Comparison of ENCODE assay signal across 16 cellular contexts in genomic region chr2:174680221-174680620, GRCh38.
DNase-seq lines count a peak whose midpoint lies in the region; ATAC-seq lines count a peak whose summit lies in the region.
"Had no signal": no experiment of that assay in that cellular context is flagged by ENCODE, and none has a peak within 500 bp of the region (broad histone marks: within the 10 kb centered on the region; RNA-seq: fewer than 3 reads in every experiment).

No MANE protein-coding gene starts in this region.

- peak overlapping the region; percentile 80 for H3K4me3 Mint-ChIP-seq in activated T-cell treated with anti-CD3 and anti-CD28 coated beads, Interleukin-2, amount 50 U/mL, for 24 hours
- H3K4me3 Mint-ChIP-seq in dendritic cell treated with granulocyte-macrophage colony-stimulating factor and Interleukin-4, amounts not matched to agents 40 ng/mL and 50 ng/mL, for 4 days = peak overlapping the region; percentile 23
- H3K4me3 Mint-ChIP-seq in stimulated activated effector memory CD8-positive, alpha-beta T cell treated with anti-CD3 and anti-CD28 coated beads, Interleukin-12 subunit alpha, Interleukin-12 subunit beta, amount 100 ng/mL, for 72 hours = peak overlapping the region; percentile 81

- no peaks in the 10 kb centered on the region for H3K9me3 Mint-ChIP-seq in activated T-cell treated with anti-CD3 and anti-CD28 coated beads, Interleukin-2, amount 50 U/mL, for 24 hours
- H3K9me3 Mint-ChIP-seq in dendritic cell treated with granulocyte-macrophage colony-stimulating factor and Interleukin-4, amounts not matched to agents 40 ng/mL and 50 ng/mL, for 4 days = no peaks in the 10 kb centered on the region
- no peaks in the 10 kb centered on the region for H3K9me3 Mint-ChIP-seq in stimulated activated effector memory CD8-positive, alpha-beta T cell treated with anti-CD3 and anti-CD28 coated beads, Interleukin-12 subunit alpha, Interleukin-12 subunit beta, amount 100 ng/mL, for 72 hours
- H3K9me3 Mint-ChIP-seq: activated naive CD4-positive, alpha-beta T cell treated with anti-CD3 and anti-CD28 coated beads for 36 hours had no signal

- H3K27me3 Mint-ChIP-seq in activated T-cell treated with anti-CD3 and anti-CD28 coated beads, Interleukin-2, amount 50 U/mL, for 24 hours = no peaks in the 10 kb centered on the region
- peaks cover 4% of the 10 kb centered on the region for H3K27me3 Mint-ChIP-seq in dendritic cell treated with granulocyte-macrophage colony-stimulating factor and Interleukin-4, amounts not matched to agents 40 ng/mL and 50 ng/mL, for 4 days

- no peak for DNase-seq in activated T-cell treated with anti-CD3 and anti-CD28 coated beads, Interleukin-2, amount 50 U/mL, for 24 hours
- DNase-seq in activated T-cell treated with anti-CD3 and anti-CD28 coated beads for 4 hours = no peak
- DNase-seq in SW480 (ENCODE audit: low spot score) = peak; percentile 6
- DNase-seq in stimulated activated effector memory CD8-positive, alpha-beta T cell treated with anti-CD3 and anti-CD28 coated beads, Interleukin-12 subunit alpha, Interleukin-12 subunit beta, amount 100 ng/mL, for 72 hours (ENCODE audit: low spot score in 2 of 2) = no peak
- no peak for DNase-seq in NCI-H187 (lab: John Stamatoyannopoulos, UW)
- DNase-seq: activated CD4-positive, alpha-beta T cell treated with anti-CD3 and anti-CD28 coated beads for 48 hours; activated naive CD4-positive, alpha-beta T cell treated with anti-CD3 and anti-CD28 coated beads for 36 hours; caudate nucleus; lower lobe of right lung; NCI-H1694; NCI-H526; stimulated activated CD4-positive, alpha-beta T cell treated with anti-CD3 and anti-CD28 coated beads, Interleukin-4, amount 100 ng/mL, for 1 hour; transverse colon had no signal

- peaks cover 74% of the 10 kb centered on the region for H3K4me1 Mint-ChIP-seq in activated T-cell treated with anti-CD3 and anti-CD28 coated beads, Interleukin-2, amount 50 U/mL, for 24 hours (ENCODE audit: low read depth)
- H3K4me1 Mint-ChIP-seq in dendritic cell treated with granulocyte-macrophage colony-stimulating factor and Interleukin-4, amounts not matched to agents 40 ng/mL and 50 ng/mL, for 4 days (ENCODE audit: low read depth) = peaks cover 62% of the 10 kb centered on the region
- H3K4me1 Mint-ChIP-seq in stimulated activated effector memory CD8-positive, alpha-beta T cell treated with anti-CD3 and anti-CD28 coated beads, Interleukin-12 subunit alpha, Interleukin-12 subunit beta, amount 100 ng/mL, for 72 hours = peaks cover 68% of the 10 kb centered on the region

- intact Hi-C loops in dendritic cell treated with granulocyte-macrophage colony-stimulating factor and Interleukin-4, amounts not matched to agents 40 ng/mL and 50 ng/mL, for 4 days (cut with micrococcal nuclease) = loop anchor here (5.0 kb wide), 1 partner anchor 88 kb away; no protein-coding TSS in a partner anchor

- peak overlapping the region; percentile 50 for H3K27ac Mint-ChIP-seq in activated T-cell treated with anti-CD3 and anti-CD28 coated beads, Interleukin-2, amount 50 U/mL, for 24 hours
- peak overlapping the region; percentile 27 for H3K27ac Mint-ChIP-seq in dendritic cell treated with granulocyte-macrophage colony-stimulating factor and Interleukin-4, amounts not matched to agents 40 ng/mL and 50 ng/mL, for 4 days
- H3K27ac Mint-ChIP-seq in stimulated activated effector memory CD8-positive, alpha-beta T cell treated with anti-CD3 and anti-CD28 coated beads, Interleukin-12 subunit alpha, Interleukin-12 subunit beta, amount 100 ng/mL, for 72 hours = peak overlapping the region; percentile 77
- H3K27ac Mint-ChIP-seq: activated naive CD4-positive, alpha-beta T cell treated with anti-CD3 and anti-CD28 coated beads for 36 hours had no signal

- H3K36me3 Mint-ChIP-seq in activated T-cell treated with anti-CD3 and anti-CD28 coated beads, Interleukin-2, amount 50 U/mL, for 24 hours (ENCODE audit: low read depth) = peaks cover 13% of the 10 kb centered on the region
- H3K36me3 Mint-ChIP-seq in dendritic cell treated with granulocyte-macrophage colony-stimulating factor and Interleukin-4, amounts not matched to agents 40 ng/mL and 50 ng/mL, for 4 days (ENCODE audit: low read depth) = peaks cover 55% of the 10 kb centered on the region
- H3K36me3 Mint-ChIP-seq in stimulated activated effector memory CD8-positive, alpha-beta T cell treated with anti-CD3 and anti-CD28 coated beads, Interleukin-12 subunit alpha, Interleukin-12 subunit beta, amount 100 ng/mL, for 72 hours = peaks cover 24% of the 10 kb centered on the region

- ATAC-seq in stimulated activated effector memory CD8-positive, alpha-beta T cell treated with anti-CD3 and anti-CD28 coated beads, Interleukin-12 subunit alpha, Interleukin-12 subunit beta, amount 100 ng/mL, for 72 hours = no peak
- ATAC-seq in GM19397 (IDR thresholded peaks at IDR 0.05; ENCODE audit: unreplicated experiment) = no peak
- no peak for ATAC-seq in activated CD4-positive, CD25-positive, alpha-beta regulatory T cell treated with anti-CD3 and anti-CD28 coated beads, Interleukin-2, amount 50 U/mL, for 24 hours
- ATAC-seq: lower lobe of right lung had no signal

Comparison
In these comparisons a context has a peak if more than half of its experiments do, and no peak if none do; other contexts are left out.
1. H3K27ac Mint-ChIP-seq: peak in every context shown above with its lines; median percentile 77 in stimulated activated effector memory CD8-positive, alpha-beta T cell treated with anti-CD3 and anti-CD28 coated beads, Interleukin-12 subunit alpha, Interleukin-12 subunit beta, amount 100 ng/mL, for 72 hours; 50 in activated T-cell treated with anti-CD3 and anti-CD28 coated beads, Interleukin-2, amount 50 U/mL, for 24 hours; 27 in dendritic cell treated with granulocyte-macrophage colony-stimulating factor and Interleukin-4, amounts not matched to agents 40 ng/mL and 50 ng/mL, for 4 days.
2. H3K4me3 Mint-ChIP-seq: peak in every context shown above with its lines; median percentile 81 in stimulated activated effector memory CD8-positive, alpha-beta T cell treated with anti-CD3 and anti-CD28 coated beads, Interleukin-12 subunit alpha, Interleukin-12 subunit beta, amount 100 ng/mL, for 72 hours; 80 in activated T-cell treated with anti-CD3 and anti-CD28 coated beads, Interleukin-2, amount 50 U/mL, for 24 hours; 23 in dendritic cell treated with granulocyte-macrophage colony-stimulating factor and Interleukin-4, amounts not matched to agents 40 ng/mL and 50 ng/mL, for 4 days.